Comparison of ENCODE assay signal across 24 cellular contexts in genomic region chr7:17709599-17709998, GRCh38.
"Had no signal": no experiment of that assay in that cellular context is flagged by ENCODE, and none has a peak within 500 bp of the region (broad histone marks: within the 10 kb centered on the region; RNA-seq: fewer than 3 reads in every experiment).

No MANE protein-coding gene starts in this region.

- H3K4me3 Mint-ChIP-seq: endodermal cell; memory B cell; naive B cell; natural killer cell treated with Interleukin-12 subunit alpha and Interleukin-12 subunit beta and Interleukin-15 and Interleukin-18, amount 100 ng/mL, for 72 hours; neural crest cell had no signal

- H3K27ac ChIP-seq: epithelial cell of prostate, gastrocnemius medialis, parathyroid adenoma, right atrium auricular region, spleen, stomach, thyroid gland, vagina had no signal

- H3K36me3 Mint-ChIP-seq: memory B cell; naive B cell; natural killer cell treated with Interleukin-12 subunit alpha and Interleukin-12 subunit beta and Interleukin-15 and Interleukin-18, amount 100 ng/mL, for 72 hours had no signal

- H3K27me3 Mint-ChIP-seq: progenitor cell of endocrine pancreas had no signal

- H3K4me1 ChIP-seq: gastrocnemius medialis, parathyroid adenoma, right atrium auricular region, stomach, thyroid gland, vagina had no signal

- H3K4me1 Mint-ChIP-seq: memory B cell had no signal

- ATAC-seq: esophagus mucosa; gastrocnemius medialis; natural killer cell treated with Interleukin-12 subunit alpha and Interleukin-12 subunit beta and Interleukin-15 and Interleukin-18, amount 100 ng/mL, for 72 hours; sciatic nerve had no signal

- DNase-seq: effector CD8-positive, alpha-beta T cell; foreskin fibroblast; gastrocnemius medialis; head of caudate nucleus; kidney; naive B cell; spleen; stimulated activated CD4-positive, alpha-beta T cell treated with anti-CD3 and anti-CD28 coated beads, Interleukin-4, amount 100 ng/mL, for 4 hours; stimulated activated naive CD4-positive, alpha-beta T cell treated with Interleukin-2 at 50 U/mL for 16 hours; stomach; thyroid gland; trophoblast cell had no signal

- H3K27me3 ChIP-seq: gastrocnemius medialis, right atrium auricular region, spleen, stomach, thyroid gland, vagina had no signal

- H3K27ac Mint-ChIP-seq: endodermal cell; memory B cell; naive B cell; natural killer cell treated with Interleukin-12 subunit alpha and Interleukin-12 subunit beta and Interleukin-15 and Interleukin-18, amount 100 ng/mL, for 72 hours; progenitor cell of endocrine pancreas had no signal

- H3K9me3 Mint-ChIP-seq: endodermal cell; memory B cell; naive B cell; natural killer cell treated with Interleukin-12 subunit alpha and Interleukin-12 subunit beta and Interleukin-15 and Interleukin-18, amount 100 ng/mL, for 72 hours; neural crest cell had no signal

- H3K9ac ChIP-seq: parathyroid adenoma had no signal

- H2AFZ ChIP-seq: parathyroid adenoma had no signal

- H3K9me3 ChIP-seq: gastrocnemius medialis, right atrium auricular region, spleen, stomach, thyroid gland, vagina had no signal

- H3K79me2 ChIP-seq: parathyroid adenoma had no signal

- H3K4me3 ChIP-seq: gastrocnemius medialis, lung, right atrium auricular region, spleen, stomach, thyroid gland, vagina had no signal

- H3K36me3 ChIP-seq: gastrocnemius medialis, right atrium auricular region, spleen, stomach, thyroid gland, vagina had no signal
